In genomic region chr7:116652793-116653192, GRCh38 we compare ENCODE assay signal across 15 cellular contexts. TPM values are rescaled to one million over a fixed set of nuclear protein-coding genes. Genes with fewer than 3 reads are reported as not detected.
A peak's percentile ranks its signal among the peaks of the same experiment; 100 is the strongest.
DNase-seq lines count a peak whose midpoint lies in the region; ATAC-seq, FAIRE-seq and TF ChIP-seq lines count a peak whose summit lies in the region.
"Had no signal": no experiment of that assay in that cellular context is flagged by ENCODE, and none has a peak within 500 bp of the region (broad histone marks: within the 10 kb centered on the region; RNA-seq: fewer than 3 reads in every experiment).

No MANE protein-coding gene starts in this region.

- H3K27me3 ChIP-seq in PC-9 (ENCODE audit: insufficient read depth, low read depth) (no peaks in the 10 kb centered on the region), esophagus muscularis mucosa (no peaks in the 10 kb centered on the region)
- H3K27me3 ChIP-seq: testis had no signal

- BruUV-seq in PC-9 (replicated peaks; lab: Mats Ljungman, UMichigan): no TSS peak

- intact Hi-C loops in PC-9 (cut with micrococcal nuclease; ENCODE audit: unreplicated experiment): no loop called here
- intact Hi-C loops in esophagus muscularis mucosa (cut with DNase I): no loop called here

- H3K9me3 ChIP-seq in A549 (no peaks in the 10 kb centered on the region), PC-9 (ENCODE audit: insufficient read depth, low read depth) (no peaks in the 10 kb centered on the region; the same call in 1 of the 2 replicates), esophagus muscularis mucosa (no peaks in the 10 kb centered on the region)
- H3K9me3 ChIP-seq: testis had no signal

- TF ChIP-seq CTCF in A549 (IDR thresholded peaks at IDR 0.05) (no peak), PC-9 (conservative IDR thresholded peaks at IDR 0.05) (no peak), fibroblast of the aortic adventitia (IDR thresholded peaks at IDR 0.05; ENCODE audit: insufficient read depth, low read length) (no peak), esophagus muscularis mucosa (IDR thresholded peaks at IDR 0.05) (no peak)

- no peaks in the 10 kb centered on the region for H3K79me2 ChIP-seq in PC-9 (ENCODE audit: low read depth)

- H3K4me1 ChIP-seq in A549 (peaks cover 12% of the 10 kb centered on the region), PC-9 (replicated peaks; ENCODE audit: insufficient read depth) (peaks cover 10% of the 10 kb centered on the region), esophagus muscularis mucosa (peaks cover 0 to 10% (median 2%) of the 10 kb centered on the region in 4 donors)
- H3K4me1 ChIP-seq: testis had no signal

- 80% methylated on average over 3 of the region's 3 CpGs for WGBS in A549 (ENCODE audit: missing lambda C conversion rate)
- WGBS in esophagus muscularis mucosa: 91% methylated on average over 3 of the region's 3 CpGs

- TF ChIP-seq POLR2A in A549 (IDR thresholded peaks at IDR 0.05; ENCODE audit: low read length) (no peak), esophagus muscularis mucosa (IDR thresholded peaks at IDR 0.05; ENCODE audit: low read depth) (no peak)

- no peak overlapping the region for H2AFZ ChIP-seq in PC-9

- H3K4me2 ChIP-seq in A549 (peak overlapping the region; percentile 29), PC-9 (peak overlapping the region; percentile 24; the same call in 1 of the 2 replicates)

- H4K20me1 ChIP-seq in PC-9 (ENCODE audit: insufficient read depth): no peaks in the 10 kb centered on the region

- no peak for TF ChIP-seq EP300 in A549 (IDR thresholded peaks at IDR 0.05)
- TF ChIP-seq EP300 in esophagus muscularis mucosa (IDR thresholded peaks at IDR 0.05): no peak

- H3K4me3 ChIP-seq in A549: no peak overlapping the region
- no peak overlapping the region for H3K4me3 ChIP-seq in PC-9
- no peak overlapping the region for H3K4me3 ChIP-seq in fibroblast of the aortic adventitia (ENCODE audit: low read depth, low read length)
- no peak overlapping the region for H3K4me3 ChIP-seq in esophagus muscularis mucosa
- H3K4me3 ChIP-seq: testis had no signal

- no peak for TF ChIP-seq RAD21 in A549 (conservative IDR thresholded peaks at IDR 0.05 in 1 of 2, IDR thresholded peaks at IDR 0.05 in 1 of 2)

- H3K36me3 ChIP-seq in PC-9 (ENCODE audit: low read depth) (no peaks in the 10 kb centered on the region), esophagus muscularis mucosa (no peaks in the 10 kb centered on the region)

- POLR2A ChIA-PET in A549 (lab: Yijun Ruan, JAX) (interaction anchor here (1.2 kb wide), 1 partner anchor 22 kb away, joined by 3 read pairs; no protein-coding TSS in a partner anchor), PC-9 (lab: Charles Lee; ENCODE audit: unreplicated experiment) (interaction anchor here (0.6 kb wide), 1 partner anchor 11 kb away, joined by 3 read pairs; no protein-coding TSS in a partner anchor)

- FAIRE-seq in A549 (lab: Jason Lieb, UNC) (no peak), GM19239 (lab: Jason Lieb, UNC) (no peak)

- H3K9me2 ChIP-seq in PC-9 (ENCODE audit: insufficient read depth): no peaks in the 10 kb centered on the region

- peak overlapping the region in 1 of 2 experiments; percentile 23; a peak in 3 of 6 replicates for H3K27ac ChIP-seq in A549
- no peak overlapping the region for H3K27ac ChIP-seq in PC-9
- peak overlapping the region in 2 of 4 donors; percentile 40 to 52 for H3K27ac ChIP-seq in esophagus muscularis mucosa (replicated peaks in 1 of 4)
- H3K27ac ChIP-seq: testis had no signal

- CTCF ChIA-PET in A549 (lab: Yijun Ruan, JAX): interaction anchor here (1.1 to 1.6 kb wide), 3 partner anchors 19 to 157 kb away, joined by 3 to 5 read pairs (median 3); no protein-coding TSS in a partner anchor
- CTCF ChIA-PET in PC-9 (lab: Charles Lee): interaction anchor here (0.9 kb wide), 1 partner anchor 21 kb away, joined by 4 read pairs; no protein-coding TSS in a partner anchor

- no peak for DNase-seq in A549 (ENCODE audit: low read depth in 1 of 2, low spot score in 1 of 2)
- no peak for DNase-seq in PC-9
- DNase-seq in fibroblast of the aortic adventitia (ENCODE audit: low read depth): peak; percentile 29
- DNase-seq in esophagus muscularis mucosa (ENCODE audit: extremely low spot score): no peak
- no peak for DNase-seq in NCI-H128 (lab: John Stamatoyannopoulos, UW; ENCODE audit: unreplicated experiment)
- DNase-seq in GM19239 (ENCODE audit: insufficient read length, low spot score): no peak
- DNase-seq in DMS79 (lab: John Stamatoyannopoulos, UW): no peak
- DNase-seq: activated T-cell treated with anti-CD3 and anti-CD28 coated beads, Interleukin-2, amount 50 U/mL, for 1 hour; amniotic stem cell; H7; MV-4-11; NCI-H345; occipital lobe; testis had no signal

- ATAC-seq in A549: peak in 1 of 2 experiments; percentile 50; a peak in 1 of 6 replicates
- peak; percentile 53 for ATAC-seq in GM21390 (IDR thresholded peaks at IDR 0.05; ENCODE audit: unreplicated experiment)

- H3F3A ChIP-seq in PC-9 (ENCODE audit: insufficient read depth, low read depth): no peaks in the 10 kb centered on the region

TF ChIP-seq in A549, 52 proteins besides CTCF, POLR2A, EP300 and RAD21:
- TF ChIP-seq RCOR1 (IDR thresholded peaks at IDR 0.05; ENCODE audit: low read depth, low read length) (no peak), CBX8 (IDR thresholded peaks at IDR 0.05) (no peak)

RNA-seq across cellular contexts. Expression of gene MET, which starts 19.2 kb away (rescaled TPM):
- polyA plus RNA-seq in A549 (2011; rRNA removed) (161 and 165 TPM in 2 replicates), A549 (2017; fragmentation: RNase III; extraction: RNeasy Plus Mini Kit Qiagen cat#74134 plus additional on column Dnase treatment) (65.1 to 77.9 TPM (median 72.3 TPM) in 3 replicates)
- polyA plus RNA-seq in A549 (2012; cell fraction: cytosol; rRNA removed): 35.2 and 44.0 TPM in 2 replicates
- 33.9 and 45.5 TPM in 2 replicates for polyA plus RNA-seq in A549 (2012; cell fraction: nucleus; rRNA removed)
- 417 and 431 TPM in 2 replicates for polyA minus RNA-seq in A549 (2011; rRNA and poly(A)+ RNA removed)
- total RNA-seq in PC-9 (2021) (237 and 287 TPM in 2 replicates), fibroblast of the aortic adventitia (ENCODE audit: low replicate concordance) (7.5 and 24.1 TPM in 2 replicates), esophagus muscularis mucosa (10 to 100 TPM; 12.0 to 27.2 (median 15.7) TPM)
